Comparison of ENCODE assay signal across 17 cellular contexts in the genomic region with DNA sequence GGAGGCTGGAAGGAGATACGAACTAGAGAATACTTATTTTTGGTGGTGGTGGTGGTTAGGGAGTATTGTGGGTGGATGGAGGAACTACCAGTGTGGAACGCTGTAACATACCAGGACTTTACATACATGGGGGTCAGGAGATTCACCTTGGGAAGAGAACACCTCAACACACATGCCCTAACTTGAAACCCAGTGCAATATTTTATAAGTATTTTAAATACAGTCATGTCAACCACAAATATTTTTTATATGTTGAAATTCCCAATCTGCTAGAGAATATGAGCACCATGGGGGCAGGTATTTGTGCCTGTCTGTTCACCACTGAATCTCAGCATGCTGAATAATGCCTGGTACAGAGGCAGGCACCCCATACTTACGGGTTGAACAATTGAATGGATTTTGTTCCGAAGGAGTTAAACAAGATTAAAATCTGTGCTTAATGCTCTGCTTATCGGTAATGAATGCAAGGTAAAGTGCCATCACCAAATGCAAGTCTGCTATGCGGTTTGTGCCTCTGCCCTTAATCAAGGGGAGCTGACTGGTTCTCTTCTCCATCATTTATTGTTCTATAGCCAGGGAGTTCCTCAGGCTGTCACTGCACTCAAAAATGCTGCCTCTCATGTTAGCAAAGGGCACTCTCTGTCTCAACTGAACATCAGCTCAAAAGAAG.
DNase-seq lines count a peak whose midpoint lies in the region; ATAC-seq and TF ChIP-seq lines count a peak whose summit lies in the region.
"Had no signal": no experiment of that assay in that cellular context is flagged by ENCODE, and none has a peak within 500 bp of the region (broad histone marks: within the 10 kb centered on the region; RNA-seq: fewer than 3 reads in every experiment).

No MANE protein-coding gene starts in this region.

- no peak for TF ChIP-seq CTCF in H9 (conservative IDR thresholded peaks at IDR 0.05)
- no peak for TF ChIP-seq CTCF in epithelial cell of esophagus (IDR thresholded peaks at IDR 0.05; ENCODE audit: insufficient read depth, low read depth, low read length, missing control alignments)

- no peak overlapping the region for H3K14ac ChIP-seq in H9 (ENCODE audit: insufficient read depth, low read length)

- no peak overlapping the region for H3K56ac ChIP-seq in H9 (ENCODE audit: insufficient read length, low read depth, low read length)

- no peak for ATAC-seq in GM21619 (IDR thresholded peaks at IDR 0.05; ENCODE audit: unreplicated experiment)
- no peak for ATAC-seq in GM18907 (IDR thresholded peaks at IDR 0.05; ENCODE audit: unreplicated experiment)
- ATAC-seq: CD8-positive, alpha-beta T cell had no signal

- no peak overlapping the region for H2BK20ac ChIP-seq in H9 (ENCODE audit: low read depth, low read length, poor library complexity, severe bottlenecking)

- no peaks in the 10 kb centered on the region for H4K20me1 ChIP-seq in H9 (ENCODE audit: control insufficient read depth, insufficient read depth, insufficient read length)
- H4K20me1 ChIP-seq: BLaER1 had no signal

- no peak overlapping the region for H2AFZ ChIP-seq in H9 (ENCODE audit: low read length)

- H3K23ac ChIP-seq in H9 (ENCODE audit: insufficient read length, low read depth, low read length) = no peak overlapping the region

- H3K36me3 Mint-ChIP-seq in H9 (ENCODE audit: insufficient read depth in 1 of 3, low read depth in 3 of 3) = no peaks in the 10 kb centered on the region
- H3K36me3 Mint-ChIP-seq: CD4-positive, CD25-positive, alpha-beta regulatory T cell; CD8-positive, alpha-beta T cell had no signal

- H2BK5ac ChIP-seq in H9 (ENCODE audit: insufficient read length, low read length) = no peak overlapping the region

- H2BK15ac ChIP-seq in H9 (ENCODE audit: low read depth, low read length) = no peak overlapping the region

- H2BK120ac ChIP-seq in H9 (ENCODE audit: low read depth, low read length, poor library complexity, severe bottlenecking) = no peak overlapping the region

- no peak overlapping the region for H4K91ac ChIP-seq in H9 (ENCODE audit: insufficient read length, low read depth, low read length)

- H3K4me2 ChIP-seq in H9 (ENCODE audit: insufficient read depth, insufficient read length, low read length) = no peak overlapping the region
- H3K4me2 ChIP-seq: BLaER1 had no signal

- peak; percentile 53 for DNase-seq in NCI-H82 (lab: John Stamatoyannopoulos, UW)
- DNase-seq in NCI-H82 treated with DMSO at 0.1 percent for 48 hours (lab: John Stamatoyannopoulos, UW; ENCODE audit: unreplicated experiment) = no peak
- DNase-seq in H9 = no peak
- peak; percentile 10 for DNase-seq in epithelial cell of esophagus (ENCODE audit: low read depth)
- DNase-seq: Caco-2; CD4-positive, CD25-positive, alpha-beta regulatory T cell; CD8-positive, alpha-beta T cell; DMS153; DND-41; GOT3; HCEC 1CT had no signal

- no peaks in the 10 kb centered on the region for H3K79me2 ChIP-seq in H9 (ENCODE audit: insufficient read depth, low read length)

- no CpG with 5 or more reads among the region's 6 CpGs for WGBS in H9 (ENCODE audit: extremely low coverage, insufficient read length, low lambda C conversion rate)

- H3K18ac ChIP-seq in H9 (ENCODE audit: insufficient read length, low read depth, low read length) = no peak overlapping the region

- H3K27ac ChIP-seq in H9 (ENCODE audit: insufficient read length, low read depth, low read length) = no peak overlapping the region
- H3K27ac ChIP-seq: 22Rv1, BLaER1, C4-2B had no signal

- H3K9me3 ChIP-seq in H9 (ENCODE audit: control insufficient read depth, low read depth, low read length) = no peaks in the 10 kb centered on the region
- H3K9me3 ChIP-seq: BLaER1, Caco-2 had no signal

- no peak overlapping the region for H2BK12ac ChIP-seq in H9 (ENCODE audit: insufficient read length, low read depth, low read length)

- H3K4me3 ChIP-seq in epithelial cell of esophagus (ENCODE audit: low read length) = no peak overlapping the region
- H3K4me3 ChIP-seq: BLaER1 had no signal

- no peak overlapping the region for H3K9ac ChIP-seq in H9 (ENCODE audit: extremely low read depth, insufficient read length, low read length)
- H3K9ac ChIP-seq: BLaER1 had no signal

- no peak overlapping the region for H3K4ac ChIP-seq in H9 (ENCODE audit: low read depth, low read length)

- no peaks in the 10 kb centered on the region for H3K23me2 ChIP-seq in H9 (ENCODE audit: insufficient read length, low read depth, low read length, poor library complexity, severe bottlenecking)

- no peak overlapping the region for H3T11ph ChIP-seq in H9 (ENCODE audit: low read length)

- H3K4me1 Mint-ChIP-seq in H9 = peaks cover 7 to 13% of the 10 kb centered on the region in 2 experiments
- H3K4me1 Mint-ChIP-seq: B cell; CD4-positive, CD25-positive, alpha-beta regulatory T cell had no signal

- peaks cover 5% of the 10 kb centered on the region; the same call in 1 of the 2 replicates for H3K4me1 ChIP-seq in H9 (ENCODE audit: insufficient read depth, low read length)
- H3K4me1 ChIP-seq: BLaER1, Caco-2 had no signal

- no peak overlapping the region for H2AK5ac ChIP-seq in H9 (ENCODE audit: insufficient read length, low read length)

- no peak overlapping the region for H3K4me3 Mint-ChIP-seq in H9
- H3K4me3 Mint-ChIP-seq: B cell; CD4-positive, CD25-positive, alpha-beta regulatory T cell; CD8-positive, alpha-beta T cell had no signal

- H4K5ac ChIP-seq in H9 (ENCODE audit: insufficient read length, low read depth, low read length) = no peak overlapping the region

- H3K27me3 Mint-ChIP-seq in H9 (ENCODE audit: low read depth) = no peaks in the 10 kb centered on the region
- H3K27me3 Mint-ChIP-seq: B cell; CD4-positive, CD25-positive, alpha-beta regulatory T cell had no signal

- H3K27ac Mint-ChIP-seq in H9 = peak overlapping the region in 2 of 3 experiments; percentile 10 to 35; a peak in 2 of 7 replicates
- H3K27ac Mint-ChIP-seq: B cell; CD4-positive, CD25-positive, alpha-beta regulatory T cell; CD8-positive, alpha-beta T cell had no signal

- H3K9me3 Mint-ChIP-seq in H9 = no peaks in the 10 kb centered on the region
- H3K9me3 Mint-ChIP-seq: CD8-positive, alpha-beta T cell had no signal

- no peaks in the 10 kb centered on the region for H3K79me1 ChIP-seq in H9 (ENCODE audit: insufficient read depth, low read depth, low read length, poor library complexity, severe bottlenecking)

- no peaks in the 10 kb centered on the region for H3K27me3 ChIP-seq in H9 (ENCODE audit: insufficient read depth, low read length)
- H3K27me3 ChIP-seq: BLaER1 had no signal

- H4K8ac ChIP-seq in H9 (replicated peaks; ENCODE audit: insufficient read length, low read depth, low read length) = no peak overlapping the region

Comparison
In these comparisons a context has a peak if more than half of its experiments do, and no peak if none do; other contexts are left out.
1. DNase-seq: peak in NCI-H82 (single experiment) and epithelial cell of esophagus (single experiment); none in NCI-H82 treated with DMSO at 0.1 percent for 48 hours (single experiment) and H9 (single experiment).